Comparison of ENCODE assay signal across 12 cellular contexts in the genomic region with DNA sequence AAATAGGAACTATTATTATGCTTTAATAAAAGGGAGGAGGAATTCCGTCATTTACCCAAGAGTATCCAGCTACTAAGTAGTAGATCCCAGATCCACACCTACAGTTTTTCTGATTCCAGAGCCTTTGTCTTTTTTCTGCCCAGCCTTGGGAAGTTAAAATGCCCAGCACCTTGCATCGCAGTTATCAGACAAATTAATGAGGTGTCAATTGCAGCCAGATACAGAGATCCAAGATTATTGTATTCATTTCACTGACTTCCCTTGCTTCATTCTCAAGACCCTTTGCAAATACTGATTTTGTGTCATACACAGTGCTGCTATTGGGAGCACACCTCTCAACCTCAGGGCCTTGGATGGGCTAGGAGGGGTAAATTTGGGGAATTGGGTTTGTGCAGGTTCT. TPM values are rescaled to one million over a fixed set of nuclear protein-coding genes. Genes with fewer than 3 reads are reported as not detected.
DNase-seq lines count a peak whose midpoint lies in the region; ATAC-seq, FAIRE-seq and TF ChIP-seq lines count a peak whose summit lies in the region.
"Had no signal": no experiment of that assay in that cellular context is flagged by ENCODE, and none has a peak within 500 bp of the region (broad histone marks: within the 10 kb centered on the region; RNA-seq: fewer than 3 reads in every experiment).

No MANE protein-coding gene starts in this region.

- peak overlapping the region; percentile 82 for H3K4me3 Mint-ChIP-seq in mesothelial cell of epicardium

- H3K9ac ChIP-seq in GM12878 (ENCODE audit: control insufficient read depth, insufficient read depth, low read length): peak overlapping the region; percentile 84
- no peak overlapping the region for H3K9ac ChIP-seq in trophoblast cell (ENCODE audit: low read length)

- H3K27ac Mint-ChIP-seq in mesothelial cell of epicardium: no peak overlapping the region

- in situ Hi-C loops in GM12878 (cut with MboI): loop anchor here (5.0 kb wide), 1 partner anchor 104 kb away; no protein-coding TSS in a partner anchor
- in situ Hi-C loops in KBM-7 (cut with MboI; ENCODE audit: low pct_unique_long_range_greater_than_20kb, low sequenced_read_pairs): no loop called here

- H4K91ac ChIP-seq in trophoblast cell (ENCODE audit: low read depth, low read length): no peak overlapping the region

- no peak overlapping the region for H2AK5ac ChIP-seq in trophoblast cell (ENCODE audit: low read length)

- BruUV-seq in GM12878 (replicated peaks; lab: Mats Ljungman, UMichigan): no TSS peak

- no peaks in the 10 kb centered on the region for H3K9me3 Mint-ChIP-seq in mesothelial cell of epicardium

- H3K4me1 ChIP-seq in right cardiac atrium (ENCODE audit: control insufficient read depth, insufficient read depth, low read length) (no peaks in the 10 kb centered on the region), heart right ventricle (peaks cover 0 to 40% (median 5%) of the 10 kb centered on the region in 9 donors), GM12878 (ENCODE audit: control insufficient read depth, insufficient read depth, low read length) (peaks cover 10% of the 10 kb centered on the region), trophoblast cell (ENCODE audit: control insufficient read depth in 1 of 2, insufficient read depth in 2 of 2, low read length in 2 of 2) (peaks cover 0 to 5% of the 10 kb centered on the region in 2 experiments)

- H3K79me2 ChIP-seq in GM12878 (ENCODE audit: control insufficient read depth, insufficient read depth, low read length): peaks cover 55% of the 10 kb centered on the region
- H3K79me2 ChIP-seq in trophoblast cell (ENCODE audit: control insufficient read depth, insufficient read depth, low read length, poor library complexity): peaks cover 2% of the 10 kb centered on the region

- no peaks in the 10 kb centered on the region for H3K9me3 ChIP-seq in right cardiac atrium (ENCODE audit: control insufficient read depth, low read length)
- H3K9me3 ChIP-seq in heart right ventricle: no peaks in the 10 kb centered on the region
- no peaks in the 10 kb centered on the region; the same call in 2 of the 3 replicates for H3K9me3 ChIP-seq in GM12878 (replicated peaks; ENCODE audit: control insufficient read depth, insufficient read depth, low read length)
- no peaks in the 10 kb centered on the region for H3K9me3 ChIP-seq in trophoblast cell (ENCODE audit: insufficient read depth, low read depth, low read length)
- H3K9me3 ChIP-seq: BLaER1 treated with 17β-estradiol and CSF1 and Interleukin-3, amounts not matched to agents 10 nM and 100 nM had no signal

- no peak overlapping the region for H2BK5ac ChIP-seq in trophoblast cell (ENCODE audit: low read depth, low read length, poor library complexity)

- H3K4me2 ChIP-seq in GM12878 (ENCODE audit: control insufficient read depth, insufficient read depth): peak overlapping the region; percentile 58
- H3K4me2 ChIP-seq in trophoblast cell (ENCODE audit: low read length): no peak overlapping the region

- 69% methylated on average over 2 of the region's 2 CpGs for WGBS in right cardiac atrium
- 75 to 80% methylated on average over 2 of the region's 2 CpGs for WGBS in heart right ventricle, 2 donors
- WGBS in GM12878 (ENCODE audit: insufficient coverage, insufficient replicate concordance, low lambda C conversion rate, missing lambda C conversion rate): 95% methylated on average over 2 of the region's 2 CpGs
- WGBS in trophoblast cell (ENCODE audit: extremely low coverage, insufficient coverage, insufficient read length): no CpG with 5 or more reads among the region's 2 CpGs

- no peak for TF ChIP-seq POLR2A in GM12878 (IDR thresholded peaks at IDR 0.05; ENCODE audit: low read depth, low read length)

- H2AFZ ChIP-seq in GM12878 (ENCODE audit: control insufficient read depth, low read depth, low read length) (no peak overlapping the region), trophoblast cell (ENCODE audit: insufficient read depth, low read length, poor library complexity) (no peak overlapping the region)

- no peaks in the 10 kb centered on the region for H3K36me3 Mint-ChIP-seq in mesothelial cell of epicardium

- no peaks in the 10 kb centered on the region for H3K36me3 ChIP-seq in heart right ventricle
- no peaks in the 10 kb centered on the region for H3K36me3 ChIP-seq in GM12878 (ENCODE audit: control insufficient read depth in 2 of 2, insufficient read depth in 2 of 2, low read length in 1 of 2)
- no peaks in the 10 kb centered on the region for H3K36me3 ChIP-seq in trophoblast cell (ENCODE audit: control insufficient read depth in 1 of 2, insufficient read depth in 2 of 2, low read length in 2 of 2)
- H3K36me3 ChIP-seq: BLaER1 treated with 17β-estradiol and CSF1 and Interleukin-3, amounts not matched to agents 10 nM and 100 nM had no signal

- FAIRE-seq in GM12878 (lab: Jason Lieb, UNC): no peak
- FAIRE-seq: H1 had no signal

- SMC1A ChIA-PET in GM12878 (lab: Charles Lee; ENCODE audit: uncharacterized antibody, unreplicated experiment): interaction anchor here (0.6 to 3.3 kb wide), 9 partner anchors 68 to 473 kb away, joined by 3 to 42 read pairs (median 3); no protein-coding TSS in a partner anchor

- H3K4me3 ChIP-seq in right cardiac atrium (ENCODE audit: low read length) (peak overlapping the region; percentile 74), heart right ventricle (peak overlapping the region in 5 of 10 donors; percentile 64 to 88 (median 78)), GM12878 (peak overlapping the region; percentile 96), trophoblast cell (ENCODE audit: low read depth, low read length) (no peak overlapping the region)

- RAD21 ChIA-PET in GM12878 (lab: Charles Lee; ENCODE audit: unreplicated experiment): interaction anchor here (0.8 to 2.9 kb wide), 14 partner anchors 25 to 352 kb away, joined by 3 to 17 read pairs (median 4); no protein-coding TSS in a partner anchor

- H3K18ac ChIP-seq in trophoblast cell (ENCODE audit: low read length): no peak overlapping the region

- DNase-seq in right cardiac atrium (no peak), heart right ventricle (no peak), GM12878 (ENCODE audit: low read depth, low spot score) (no peak), mesothelial cell of epicardium (ENCODE audit: low spot score in 2 of 2, unreplicated experiment in 2 of 2) (no peak), GM19240 (ENCODE audit: insufficient read length, low spot score) (no peak), trophoblast cell (no peak), KBM-7 (no peak)
- DNase-seq: NCI-H2081 had no signal

- no peak overlapping the region for H2BK12ac ChIP-seq in trophoblast cell (ENCODE audit: low read length)

- peaks cover 6% of the 10 kb centered on the region for H3K4me1 Mint-ChIP-seq in mesothelial cell of epicardium

- no peak overlapping the region for H3K14ac ChIP-seq in trophoblast cell (ENCODE audit: low read length)

- TF ChIP-seq EP300 in GM12878 (IDR thresholded peaks at IDR 0.05; ENCODE audit: borderline replicate concordance in 1 of 2, control insufficient read depth in 1 of 2, low read depth in 2 of 2, low read length in 2 of 2): no peak

- H3K27me3 ChIP-seq in right cardiac atrium (ENCODE audit: control insufficient read depth, insufficient read depth) (no peaks in the 10 kb centered on the region), heart right ventricle (peaks cover 0 to 7% (median 0%) of the 10 kb centered on the region in 7 donors), GM12878 (replicated peaks in 1 of 2; ENCODE audit: control insufficient read depth in 2 of 2, insufficient read depth in 2 of 2, low read length in 1 of 2) (no peaks in the 10 kb centered on the region), trophoblast cell (ENCODE audit: insufficient read depth, low read length) (peaks cover 7% of the 10 kb centered on the region)

- H3K79me1 ChIP-seq in trophoblast cell (ENCODE audit: low read length): peaks cover 3% of the 10 kb centered on the region

- no peak overlapping the region for H4K8ac ChIP-seq in trophoblast cell (ENCODE audit: low read depth, low read length)

- H3K27me3 Mint-ChIP-seq in mesothelial cell of epicardium (ENCODE audit: low read depth): peaks cover 52% of the 10 kb centered on the region

- H4K20me1 ChIP-seq in GM12878 (ENCODE audit: control insufficient read depth, insufficient read depth): no peaks in the 10 kb centered on the region
- H4K20me1 ChIP-seq: BLaER1 treated with 17β-estradiol and CSF1 and Interleukin-3, amounts not matched to agents 10 nM and 100 nM had no signal

- H2BK120ac ChIP-seq in trophoblast cell (ENCODE audit: insufficient read depth, low read length, poor library complexity): no peak overlapping the region

- no peak overlapping the region for H3K23ac ChIP-seq in trophoblast cell (ENCODE audit: low read length)

- H3K4ac ChIP-seq in trophoblast cell (ENCODE audit: low read depth, low read length): no peak overlapping the region

- H3K27ac ChIP-seq in right cardiac atrium (ENCODE audit: low read length): no peak overlapping the region
- H3K27ac ChIP-seq in heart right ventricle: peak overlapping the region in 3 of 10 donors; percentile 74 to 93 (median 80)
- H3K27ac ChIP-seq in GM12878 (ENCODE audit: control insufficient read depth, insufficient read depth): peak overlapping the region; percentile 91
- H3K27ac ChIP-seq in trophoblast cell (ENCODE audit: low read depth, low read length): no peak overlapping the region

- TF ChIP-seq CTCF in heart right ventricle (IDR thresholded peaks at IDR 0.05): no peak
- no peak for TF ChIP-seq CTCF in GM12878 (IDR thresholded peaks at IDR 0.05 in 2 of 3, conservative IDR thresholded peaks at IDR 0.05 in 1 of 3; ENCODE audit: control insufficient read depth in 2 of 3, extremely low read depth in 1 of 3, insufficient read depth in 1 of 3, low read depth in 3 of 3, low read length in 3 of 3)
- no peak for TF ChIP-seq CTCF in mesothelial cell of epicardium (IDR thresholded peaks at IDR 0.05; ENCODE audit: unreplicated experiment)

- no peak overlapping the region for H4K12ac ChIP-seq in trophoblast cell (ENCODE audit: low read depth, low read length)

- POLR2A ChIA-PET in GM12878 (lab: Charles Lee): no interaction called here

- CTCF ChIA-PET in GM12878 (lab: Yijun Ruan, JAX): interaction anchor here (0.6 to 4.7 kb wide), 16 partner anchors 55 to 473 kb away, joined by 3 to 34 read pairs (median 6); no protein-coding TSS in a partner anchor

- ATAC-seq in right cardiac atrium (no peak), heart right ventricle (no peak), GM12878 (no peak), GM21367 (IDR thresholded peaks at IDR 0.05; ENCODE audit: unreplicated experiment) (no peak)

- TF ChIP-seq RAD21 in GM12878 (IDR thresholded peaks at IDR 0.05; ENCODE audit: insufficient read depth, low read depth, low read length): no peak

- intact Hi-C loops in right cardiac atrium (cut with DNase I): loop anchor here in 3 of 4 donors (5.0 to 10.0 kb wide), 3 partner anchors 102 to 352 kb away; no protein-coding TSS in a partner anchor
- intact Hi-C loops in heart right ventricle (cut with DNase I): loop anchor here in 9 of 10 donors (2.0 to 10.0 kb wide), 14 partner anchors 86 to 472 kb away; no protein-coding TSS in a partner anchor
- intact Hi-C loops in GM12878 (cut with micrococcal nuclease; ENCODE audit: unreplicated experiment): loop anchor here (1.0 to 5.0 kb wide), 4 partner anchors 103 to 474 kb away; no protein-coding TSS in a partner anchor

RNA-seq across cellular contexts. Expression of a gene that starts 1.1 kb away (rescaled TPM):
- total RNA-seq in right cardiac atrium (1 to 10 TPM; 2.7 to 8.1 (median 4.0) TPM), heart right ventricle (1 to 10 TPM in 5 of 10 donors, under 1 TPM in 5; 0.06 to 4.9 (median 1.1) TPM), GM12878 (2014; rRNA removed) (10.5 and 12.8 TPM in 2 replicates), GM12878 (2014; rRNA removed; fragmentation: Illumina TruSeq; extraction: Trizol) (11.6 and 14.6 TPM in 2 replicates), GM12878 (2021) (10.0 and 10.4 TPM in 2 replicates), mesothelial cell of epicardium (0.71 to 2.3 TPM (median 1.1 TPM) in 3 replicates)
- polyA plus RNA-seq in right cardiac atrium (2.2 TPM), heart right ventricle (1 to 10 TPM; 2.3 to 3.5 TPM), GM12878 (2011; rRNA removed) (15.5 and 23.0 TPM in 2 replicates), GM12878 (2014; fragmentation: Illumina TruSeq; extraction: Trizol) (11.0 and 11.3 TPM in 2 replicates), GM12878 (2014; fragmentation: Nextera tagmentation; extraction: Ambion mirVana) (1 to 10 TPM; 3.5 to 3.8 TPM), GM12878 (2014; rRNA removed) (9.0 and 12.0 TPM in 2 replicates), GM12878 (2016; fragmentation: Nextera tagmentation; extraction: Ambion mirVana) (10 to 100 TPM; 10.9 to 14.3 TPM)
- 52.5 and 58.7 TPM in 2 replicates for total RNA-seq in GM12878 (2013; cell fraction: nucleolus; rRNA removed)
- 10.9 TPM for polyA plus RNA-seq in GM12878 (2011; ENCODE audit: low read depth)
- 6.3 and 7.0 TPM in 2 replicates for polyA plus RNA-seq in GM12878 (2011; cell fraction: cytosol; rRNA removed)
- polyA plus RNA-seq in GM12878 (2011; cell fraction: nucleus; rRNA removed): 25.2 and 33.5 TPM in 2 replicates
- polyA plus RNA-seq in GM12878 (2012): 14.1 and 28.7 TPM in 2 replicates
- 10.4 and 10.8 TPM in 2 replicates for polyA minus RNA-seq in GM12878 (2011; rRNA and poly(A)+ RNA removed)
- 3.1 and 4.2 TPM in 2 replicates for polyA minus RNA-seq in GM12878 (2011; cell fraction: cytosol; rRNA and poly(A)+ RNA removed)
- polyA minus RNA-seq in GM12878 (2011; cell fraction: nucleus; rRNA and poly(A)+ RNA removed): 26.6 and 29.5 TPM in 2 replicates
- 0.08 and 0.10 TPM in 2 replicates for polyA plus RNA-seq in trophoblast cell (2013)
- total RNA-seq: myocyte had no signal
- polyA plus RNA-seq: H1 had no signal

RNA-seq across cellular contexts. Expression of a gene that starts 45.4 kb away (rescaled TPM):
- total RNA-seq in right cardiac atrium: 10 to 100 TPM in 1 of 4 donors, 1 to 10 TPM in 3; 1.5 to 28.8 (median 3.9) TPM
- polyA plus RNA-seq in right cardiac atrium: 5.7 TPM
- total RNA-seq in heart right ventricle: 10 to 100 TPM in 1 of 10 donors, 1 to 10 TPM in 6, under 1 TPM in 3; 0.48 to 35.3 (median 1.2) TPM
- 10 to 100 TPM in 1 of 2 donors, 1 to 10 TPM in 1; 1.5 to 44.9 TPM for polyA plus RNA-seq in heart right ventricle
- total RNA-seq in GM12878 (2013; cell fraction: nucleolus; rRNA removed): not detected in 2 replicates
- not detected in 2 replicates for total RNA-seq in GM12878 (2014; rRNA removed)
- not detected in 2 replicates for total RNA-seq in GM12878 (2014; rRNA removed; fragmentation: Illumina TruSeq; extraction: Trizol)
- total RNA-seq in GM12878 (2021): 0.18 TPM in 1 of 2 replicates, not detected in the other
- not detected for polyA plus RNA-seq in GM12878 (2011; ENCODE audit: low read depth)
- 0.06 and 0.08 TPM in 2 replicates for polyA plus RNA-seq in GM12878 (2011; rRNA removed)
- 0.02 and 0.06 TPM in 2 replicates for polyA plus RNA-seq in GM12878 (2011; cell fraction: cytosol; rRNA removed)
- polyA plus RNA-seq in GM12878 (2011; cell fraction: nucleus; rRNA removed): 0.09 and 0.16 TPM in 2 replicates
- polyA plus RNA-seq in GM12878 (2012): not detected in 2 replicates
- not detected in 2 replicates for polyA plus RNA-seq in GM12878 (2014; fragmentation: Illumina TruSeq; extraction: Trizol)
- not detected for polyA plus RNA-seq in GM12878 (2014; fragmentation: Nextera tagmentation; extraction: Ambion mirVana)
- not detected in 2 replicates for polyA plus RNA-seq in GM12878 (2014; rRNA removed)
- polyA plus RNA-seq in GM12878 (2016; fragmentation: Nextera tagmentation; extraction: Ambion mirVana): not detected
- 0.07 TPM in 1 of 2 replicates, not detected in the other for polyA minus RNA-seq in GM12878 (2011; rRNA and poly(A)+ RNA removed)
- polyA minus RNA-seq in GM12878 (2011; cell fraction: cytosol; rRNA and poly(A)+ RNA removed): not detected in 2 replicates
- not detected in 2 replicates for polyA minus RNA-seq in GM12878 (2011; cell fraction: nucleus; rRNA and poly(A)+ RNA removed)
- total RNA-seq in mesothelial cell of epicardium: 0.09 to 0.18 TPM in 2 of 3 replicates, not detected in the other
- polyA plus RNA-seq in trophoblast cell (2013): not detected in 2 replicates
- total RNA-seq: H1, myocyte had no signal
- polyA plus RNA-seq: H1 had no signal
